ENCODE assay signal across 1 cellular context in genomic region chr6:45377041-45377554, GRCh38.
TF ChIP-seq lines count a peak whose summit lies in the region.

No MANE protein-coding gene starts in this region.

TF ChIP-seq in H1, 55 proteins besides CTCF, POLR2A, EP300 and RAD21 (continued from another document):
- TF ChIP-seq RNF2 (IDR thresholded peaks at IDR 0.05; ENCODE audit: borderline replicate concordance, low read depth, low read length, missing control alignments, poor library complexity, severe bottlenecking) (no peak), CHD1 (IDR thresholded peaks at IDR 0.05; ENCODE audit: low read depth, low read length) (no peak)
